ENCODE assay signal across 8 cellular contexts in genomic region chr17:39199986-39200879, GRCh38. TPM values are rescaled to one million over a fixed set of nuclear protein-coding genes. Genes with fewer than 3 reads are reported as not detected.
A peak's percentile ranks its signal among the peaks of the same experiment; 100 is the strongest.
DNase-seq lines count a peak whose midpoint lies in the region; ATAC-seq, FAIRE-seq and TF ChIP-seq lines count a peak whose summit lies in the region.

Gene RPL19, plus strand, starts transcription at chr17:39200283. Its CDS starts 62 bp downstream, at chr17:39200345.

- H3K27me3 ChIP-seq in iPS-20b (ENCODE audit: insufficient read depth, low read length) (no peaks in the 10 kb centered on the region), skeletal muscle tissue (ENCODE audit: control insufficient read depth in 3 of 3, insufficient read depth in 3 of 3, low read length in 3 of 3) (no peaks in the 10 kb centered on the region)

- ATAC-seq in A549 (peak; percentile 41 to 60; a peak in 5 of 6 replicates), GM18868 (IDR thresholded peaks at IDR 0.05; ENCODE audit: unreplicated experiment) (peak; percentile 56), HG03139 (IDR thresholded peaks at IDR 0.05; ENCODE audit: unreplicated experiment) (peak; percentile 58)

- H3K9ac ChIP-seq in iPS-20b (ENCODE audit: low read depth, low read length) (peak within 1 kb of the TSS; percentile 95), skeletal muscle tissue (ENCODE audit: low read depth in 1 of 3, low read length in 3 of 3) (peak within 1 kb of the TSS; percentile 86 to 96 (median 91))

- CTCF ChIA-PET in A549 (lab: Yijun Ruan, JAX), result interaction anchor here (0.6 to 31.5 kb wide), 7 partner anchors 9 to 351 kb away, joined by 3 to 1140 read pairs (median 4); no protein-coding TSS in a partner anchor

- DNase-seq in A549 (ENCODE audit: low read depth in 1 of 2, low spot score in 1 of 2) (peak; percentile 98 to 100), NCI-H2227 (lab: John Stamatoyannopoulos, UW; ENCODE audit: unreplicated experiment) (peak; percentile 96), T47D (ENCODE audit: low read depth in 1 of 2, low spot score in 1 of 2) (peak; percentile 97 to 99)

- H3K9me3 ChIP-seq in A549, result no peaks in the 10 kb centered on the region
- H3K9me3 ChIP-seq in iPS-20b (ENCODE audit: insufficient read depth, low read depth, low read length), result no peaks in the 10 kb centered on the region
- no peaks in the 10 kb centered on the region for H3K9me3 ChIP-seq in skeletal muscle tissue (ENCODE audit: control insufficient read depth in 3 of 3, low read length in 3 of 3)

- POLR2A ChIA-PET in A549 (lab: Yijun Ruan, JAX), result interaction anchor here (0.6 to 1.6 kb wide), 27 partner anchors 9 to 488 kb away, joined by 3 to 21 read pairs (median 4); partner anchors contain the start of genes ARL5C, CDK12, FBXL20 and LASP1

- TF ChIP-seq CTCF in A549 (IDR thresholded peaks at IDR 0.05) (no peak), VCaP (conservative IDR thresholded peaks at IDR 0.05) (no peak)

- in situ Hi-C loops in T47D (cut with HindIII; ENCODE audit: low pct_unique_long_range_greater_than_20kb, low sequenced_read_pairs), result no loop called here

- H3K36me3 ChIP-seq in iPS-20b (ENCODE audit: insufficient read depth, low read depth, low read length), result peaks cover 48% of the 10 kb centered on the region
- peaks cover 35 to 39% (median 39%) of the 10 kb centered on the region in 3 donors for H3K36me3 ChIP-seq in skeletal muscle tissue (ENCODE audit: control insufficient read depth in 3 of 3, insufficient read depth in 3 of 3, low read length in 3 of 3)

- H3K4me1 ChIP-seq in A549, result peaks cover 42% of the 10 kb centered on the region
- H3K4me1 ChIP-seq in iPS-20b (ENCODE audit: insufficient read depth, low read length), result peaks cover 16% of the 10 kb centered on the region; the same call in 1 of the 2 replicates
- peaks cover 40 to 49% (median 44%) of the 10 kb centered on the region in 3 donors for H3K4me1 ChIP-seq in skeletal muscle tissue (ENCODE audit: control insufficient read depth in 3 of 3, insufficient read depth in 3 of 3, low read length in 3 of 3)

- H3K27ac ChIP-seq in A549 (peak within 1 kb of the TSS; percentile 96), VCaP (peak within 1 kb of the TSS; percentile 99), iPS-20b (ENCODE audit: low read length) (peak within 1 kb of the TSS; percentile 88), skeletal muscle tissue (ENCODE audit: low read depth, low read length) (peak within 1 kb of the TSS; percentile 99)

- TF ChIP-seq POLR2A in A549 (IDR thresholded peaks at IDR 0.05; ENCODE audit: low read length), result peak; percentile 93

- no peak for TF ChIP-seq EP300 in A549 (IDR thresholded peaks at IDR 0.05)

- WGBS in A549 (ENCODE audit: missing lambda C conversion rate), result 2% methylated on average over 45 of the region's 56 CpGs

- H3K4me2 ChIP-seq in A549, result peak within 1 kb of the TSS; percentile 85

- TF ChIP-seq RAD21 in A549 (conservative IDR thresholded peaks at IDR 0.05 in 1 of 2, IDR thresholded peaks at IDR 0.05 in 1 of 2), result no peak

- peak; percentile 76 for FAIRE-seq in A549 (lab: Jason Lieb, UNC)

- peak within 1 kb of the TSS; percentile 96 for H3K4me3 ChIP-seq in A549
- peak within 1 kb of the TSS; percentile 100 for H3K4me3 ChIP-seq in iPS-20b (ENCODE audit: low read length)
- H3K4me3 ChIP-seq in skeletal muscle tissue (ENCODE audit: low read length in 3 of 3), result peak within 1 kb of the TSS; percentile 85 to 98 (median 91)

TF ChIP-seq in A549, 52 proteins besides CTCF, POLR2A, EP300 and RAD21 (continues in another document):
- TF ChIP-seq BHLHE40 (IDR thresholded peaks at IDR 0.05; ENCODE audit: low read depth, low read length), result peak; percentile 94
- no peak for TF ChIP-seq NFE2L2 (conservative IDR thresholded peaks at IDR 0.05; ENCODE audit: low read length)
- no peak for TF ChIP-seq KDM1A (IDR thresholded peaks at IDR 0.05; ENCODE audit: low read depth)
- no peak for TF ChIP-seq MAFK (IDR thresholded peaks at IDR 0.05; ENCODE audit: partially characterized antibody)
- no peak for TF ChIP-seq ATOH8 (CRISPR knock-in tag; IDR thresholded peaks at IDR 0.05; ENCODE audit: low read depth)
- no peak for TF ChIP-seq POLR2AphosphoS2 (conservative IDR thresholded peaks at IDR 0.05; ENCODE audit: low read length)
- TF ChIP-seq RARB (CRISPR knock-in tag; IDR thresholded peaks at IDR 0.05), result peak; percentile 72; the same call in 1 of the 2 replicates
- no peak for TF ChIP-seq FOSL2 (IDR thresholded peaks at IDR 0.05)
- 0 out of 2 replicates have a peak, but pooled peaks have one; percentile 1 for TF ChIP-seq FOSL2 (CRISPR knock-in tag; IDR thresholded peaks at IDR 0.05)
- no peak for TF ChIP-seq ELK1 (IDR thresholded peaks at IDR 0.05; ENCODE audit: low read depth, low read length)
- no peak for TF ChIP-seq ZSCAN20 (CRISPR knock-in tag; IDR thresholded peaks at IDR 0.05)
- no peak for TF ChIP-seq ZC3H11A (IDR thresholded peaks at IDR 0.05)
- TF ChIP-seq BCL3 (IDR thresholded peaks at IDR 0.05), result peak; percentile 78
- no peak for TF ChIP-seq CHD4 (IDR thresholded peaks at IDR 0.05; ENCODE audit: borderline replicate concordance)
- TF ChIP-seq MAX (IDR thresholded peaks at IDR 0.05), result peak; percentile 95
- 0 out of 2 replicates have a peak, but pooled peaks have one; percentile 8 for TF ChIP-seq KDM5A (IDR thresholded peaks at IDR 0.05)
- TF ChIP-seq FOXS1 (CRISPR knock-in tag; IDR thresholded peaks at IDR 0.05), result no peak
- no peak for TF ChIP-seq ZFP36 (IDR thresholded peaks at IDR 0.05; ENCODE audit: borderline replicate concordance, partially characterized antibody)
- TF ChIP-seq HES2 (IDR thresholded peaks at IDR 0.05), result no peak
- no peak for TF ChIP-seq HEYL (CRISPR knock-in tag; IDR thresholded peaks at IDR 0.05)
- TF ChIP-seq TFCP2L1 (CRISPR knock-in tag; IDR thresholded peaks at IDR 0.05), result peak; percentile 89
- no peak for TF ChIP-seq ESRRA (IDR thresholded peaks at IDR 0.05; ENCODE audit: borderline replicate concordance, low read length)
- TF ChIP-seq TP53 (CRISPR knock-in tag; IDR thresholded peaks at IDR 0.05), result peak; percentile 76; the same call in 1 of the 2 replicates
- no peak for TF ChIP-seq RCOR1 (IDR thresholded peaks at IDR 0.05; ENCODE audit: low read depth, low read length)
- TF ChIP-seq FOSB (CRISPR knock-in tag; IDR thresholded peaks at IDR 0.05), result no peak
- TF ChIP-seq MYC (IDR thresholded peaks at IDR 0.05; ENCODE audit: borderline replicate concordance, low read length), result peak; percentile 98; the same call in 1 of the 2 replicates
- peak in 1 of 2 experiments; percentile 87; a peak in 2 of 4 replicates for TF ChIP-seq CEBPB (IDR thresholded peaks at IDR 0.05)
- TF ChIP-seq HOXA7 (CRISPR knock-in tag; IDR thresholded peaks at IDR 0.05), result no peak
- TF ChIP-seq PBX3 (IDR thresholded peaks at IDR 0.05), result no peak; the same call in 1 of the 2 replicates

RNA-seq across cellular contexts. Expression of gene RPL19, which starts in this region (rescaled TPM):
- polyA plus RNA-seq in A549 (2011; rRNA removed) (1,983 and 2,211 TPM in 2 replicates), A549 (2017; fragmentation: RNase III; extraction: RNeasy Plus Mini Kit Qiagen cat#74134 plus additional on column Dnase treatment) (2,724 to 2,918 TPM (median 2,862 TPM) in 3 replicates)
- 3,586 and 4,539 TPM in 2 replicates for polyA plus RNA-seq in A549 (2012; cell fraction: cytosol; rRNA removed)
- polyA plus RNA-seq in A549 (2012; cell fraction: nucleus; rRNA removed), result 1,789 and 1,975 TPM in 2 replicates
- polyA minus RNA-seq in A549 (2011; rRNA and poly(A)+ RNA removed), result 835 and 986 TPM in 2 replicates
- total RNA-seq in skeletal muscle tissue, result 1,766 TPM

Comparison
In these comparisons a context has a peak if more than half of its experiments do, and no peak if none do; other contexts are left out.
1. Peak in every context shown above with its lines: DNase-seq, ATAC-seq, H3K4me3 ChIP-seq and H3K27ac ChIP-seq.